2 cellular contexts compared by ENCODE assay signal in the genomic region with DNA sequence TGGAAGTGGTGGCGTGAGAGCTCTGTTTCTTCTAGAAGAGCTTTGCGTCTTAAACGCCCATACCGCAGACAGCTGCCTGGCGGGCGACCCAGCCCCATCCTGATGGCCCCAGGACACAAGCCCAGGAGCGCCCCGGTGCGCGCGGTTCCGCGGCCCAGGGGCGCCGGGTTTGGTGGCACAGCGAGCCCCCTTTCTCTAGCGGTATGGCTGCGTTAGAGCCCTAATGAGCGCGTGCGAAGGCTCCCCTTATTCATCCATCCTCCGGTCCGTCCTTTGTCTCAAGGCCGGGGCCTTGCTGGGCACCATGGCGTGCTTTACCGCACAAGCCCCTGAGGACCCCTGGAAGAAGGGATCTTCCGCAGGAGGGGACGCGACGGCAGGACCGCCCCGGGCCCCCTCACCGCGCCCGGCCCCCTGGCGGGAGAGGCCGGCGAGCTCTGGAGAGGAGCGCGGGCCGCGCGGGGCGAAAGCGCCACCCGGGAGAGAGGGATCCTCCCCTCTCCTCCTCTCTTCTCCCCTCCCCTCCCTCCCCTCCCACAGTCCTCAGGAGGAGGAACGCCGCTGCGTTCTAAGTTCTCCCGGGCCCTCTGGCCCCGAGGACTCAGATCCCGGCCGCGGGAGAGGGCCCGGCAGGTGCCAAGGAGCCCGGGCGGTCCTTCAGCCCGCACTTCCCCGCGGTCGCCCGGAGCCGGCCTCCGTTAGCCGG.
A peak's percentile ranks its signal among the peaks of the same experiment; 100 is the strongest.
TF ChIP-seq lines count a peak whose summit lies in the region.

No MANE protein-coding gene starts in this region.

TF ChIP-seq in HCT116, 20 proteins besides CTCF, POLR2A, EP300 and RAD21:
- TF ChIP-seq, protein P1, sequence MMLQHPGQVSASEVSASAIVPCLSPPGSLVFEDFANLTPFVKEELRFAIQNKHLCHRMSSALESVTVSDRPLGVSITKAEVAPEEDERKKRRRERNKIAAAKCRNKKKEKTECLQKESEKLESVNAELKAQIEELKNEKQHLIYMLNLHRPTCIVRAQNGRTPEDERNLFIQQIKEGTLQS (IDR thresholded peaks at IDR 0.05), result no peak
- TF ChIP-seq SP1 (IDR thresholded peaks at IDR 0.05; ENCODE audit: low read depth), result no peak
- TF ChIP-seq, protein P2, sequence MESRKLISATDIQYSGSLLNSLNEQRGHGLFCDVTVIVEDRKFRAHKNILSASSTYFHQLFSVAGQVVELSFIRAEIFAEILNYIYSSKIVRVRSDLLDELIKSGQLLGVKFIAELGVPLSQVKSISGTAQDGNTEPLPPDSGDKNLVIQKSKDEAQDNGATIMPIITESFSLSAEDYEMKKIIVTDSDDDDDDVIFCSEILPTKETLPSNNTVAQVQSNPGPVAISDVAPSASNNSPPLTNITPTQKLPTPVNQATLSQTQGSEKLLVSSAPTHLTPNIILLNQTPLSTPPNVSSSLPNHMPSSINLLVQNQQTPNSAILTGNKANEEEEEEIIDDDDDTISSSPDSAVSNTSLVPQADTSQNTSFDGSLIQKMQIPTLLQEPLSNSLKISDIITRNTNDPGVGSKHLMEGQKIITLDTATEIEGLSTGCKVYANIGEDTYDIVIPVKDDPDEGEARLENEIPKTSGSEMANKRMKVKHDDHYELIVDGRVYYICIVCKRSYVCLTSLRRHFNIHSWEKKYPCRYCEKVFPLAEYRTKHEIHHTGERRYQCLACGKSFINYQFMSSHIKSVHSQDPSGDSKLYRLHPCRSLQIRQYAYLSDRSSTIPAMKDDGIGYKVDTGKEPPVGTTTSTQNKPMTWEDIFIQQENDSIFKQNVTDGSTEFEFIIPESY (IDR thresholded peaks at IDR 0.05; ENCODE audit: extremely low read depth, insufficient replicate concordance, low read length), result no peak
- TF ChIP-seq EGR1 (IDR thresholded peaks at IDR 0.05; ENCODE audit: low read depth), result peak; percentile 61
- TF ChIP-seq ZFX (IDR thresholded peaks at IDR 0.05), result no peak; the same call in 1 of the 2 replicates

TF ChIP-seq in GM12878, 131 proteins besides CTCF, POLR2A, EP300 and RAD21 (continues in another document):
- TF ChIP-seq, protein P2 (IDR thresholded peaks at IDR 0.05), result no peak
- TF ChIP-seq HCFC1 (IDR thresholded peaks at IDR 0.05; ENCODE audit: low read length) (no peak), RBBP5 (conservative IDR thresholded peaks at IDR 0.05) (no peak), MEF2A (IDR thresholded peaks at IDR 0.05; ENCODE audit: insufficient read depth, low read depth, low read length) (no peak), ZNF207 (IDR thresholded peaks at IDR 0.05; ENCODE audit: borderline replicate concordance) (peak; percentile 47; the same call in 1 of the 2 replicates), EGR1 (IDR thresholded peaks at IDR 0.05; ENCODE audit: borderline replicate concordance in 1 of 2, low read depth in 2 of 2, low read length in 2 of 2) (peak in 1 of 2 experiments; percentile 69; a peak in 1 of 3 replicates), HDAC6 (IDR thresholded peaks at IDR 0.05; ENCODE audit: unreplicated experiment) (peak; percentile 59), KAT2A (conservative IDR thresholded peaks at IDR 0.05; ENCODE audit: control insufficient read depth, low read depth, low read length) (no peak), HDGF (IDR thresholded peaks at IDR 0.05) (no peak), MEF2B (IDR thresholded peaks at IDR 0.05; ENCODE audit: partially characterized antibody, poor library complexity, severe bottlenecking) (no peak), MYC (IDR thresholded peaks at IDR 0.05; ENCODE audit: insufficient read depth, insufficient read length, insufficient replicate concordance, low read length, severe bottlenecking) (no peak), ZZZ3 (IDR thresholded peaks at IDR 0.05; ENCODE audit: control insufficient read depth, insufficient read length, low read depth) (no peak), NR2F1 (conservative IDR thresholded peaks at IDR 0.05) (no peak), IRF4 (IDR thresholded peaks at IDR 0.05; ENCODE audit: low read depth, low read length) (no peak), BHLHE40 (IDR thresholded peaks at IDR 0.05; ENCODE audit: borderline replicate concordance in 1 of 2, low read depth in 2 of 2, low read length in 1 of 2) (peak in 1 of 2 experiments; percentile 57; a peak in 2 of 4 replicates), GABPA (IDR thresholded peaks at IDR 0.05; ENCODE audit: low read depth) (no peak), TARDBP (IDR thresholded peaks at IDR 0.05; ENCODE audit: borderline replicate concordance) (no peak), CBX3 (IDR thresholded peaks at IDR 0.05; ENCODE audit: borderline replicate concordance, low read depth) (no peak), KDM1A (IDR thresholded peaks at IDR 0.05; ENCODE audit: borderline replicate concordance) (no peak), RB1 (IDR thresholded peaks at IDR 0.05; ENCODE audit: borderline replicate concordance) (no peak), RAD51 (IDR thresholded peaks at IDR 0.05) (no peak), SREBF1 (IDR thresholded peaks at IDR 0.05; ENCODE audit: low read length) (no peak), SRF (IDR thresholded peaks at IDR 0.05; ENCODE audit: low read depth in 2 of 2, low read length in 2 of 2) (no peak), ZNF274 (IDR thresholded peaks at IDR 0.05; ENCODE audit: insufficient read depth, insufficient read length) (no peak)
- TF ChIP-seq, protein P3, sequence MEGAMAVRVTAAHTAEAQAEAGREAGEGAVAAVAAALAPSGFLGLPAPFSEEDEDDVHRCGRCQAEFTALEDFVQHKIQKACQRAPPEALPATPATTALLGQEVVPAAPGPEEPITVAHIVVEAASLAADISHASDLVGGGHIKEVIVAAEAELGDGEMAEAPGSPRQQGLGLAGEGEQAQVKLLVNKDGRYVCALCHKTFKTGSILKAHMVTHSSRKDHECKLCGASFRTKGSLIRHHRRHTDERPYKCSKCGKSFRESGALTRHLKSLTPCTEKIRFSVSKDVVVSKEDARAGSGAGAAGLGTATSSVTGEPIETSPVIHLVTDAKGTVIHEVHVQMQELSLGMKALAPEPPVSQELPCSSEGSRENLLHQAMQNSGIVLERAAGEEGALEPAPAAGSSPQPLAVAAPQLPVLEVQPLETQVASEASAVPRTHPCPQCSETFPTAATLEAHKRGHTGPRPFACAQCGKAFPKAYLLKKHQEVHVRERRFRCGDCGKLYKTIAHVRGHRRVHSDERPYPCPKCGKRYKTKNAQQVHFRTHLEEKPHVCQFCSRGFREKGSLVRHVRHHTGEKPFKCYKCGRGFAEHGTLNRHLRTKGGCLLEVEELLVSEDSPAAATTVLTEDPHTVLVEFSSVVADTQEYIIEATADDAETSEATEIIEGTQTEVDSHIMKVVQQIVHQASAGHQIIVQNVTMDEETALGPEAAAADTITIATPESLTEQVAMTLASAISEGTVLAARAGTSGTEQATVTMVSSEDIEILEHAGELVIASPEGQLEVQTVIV (IDR thresholded peaks at IDR 0.05; ENCODE audit: borderline replicate concordance, partially characterized antibody), result no peak
- TF ChIP-seq, protein P4, sequence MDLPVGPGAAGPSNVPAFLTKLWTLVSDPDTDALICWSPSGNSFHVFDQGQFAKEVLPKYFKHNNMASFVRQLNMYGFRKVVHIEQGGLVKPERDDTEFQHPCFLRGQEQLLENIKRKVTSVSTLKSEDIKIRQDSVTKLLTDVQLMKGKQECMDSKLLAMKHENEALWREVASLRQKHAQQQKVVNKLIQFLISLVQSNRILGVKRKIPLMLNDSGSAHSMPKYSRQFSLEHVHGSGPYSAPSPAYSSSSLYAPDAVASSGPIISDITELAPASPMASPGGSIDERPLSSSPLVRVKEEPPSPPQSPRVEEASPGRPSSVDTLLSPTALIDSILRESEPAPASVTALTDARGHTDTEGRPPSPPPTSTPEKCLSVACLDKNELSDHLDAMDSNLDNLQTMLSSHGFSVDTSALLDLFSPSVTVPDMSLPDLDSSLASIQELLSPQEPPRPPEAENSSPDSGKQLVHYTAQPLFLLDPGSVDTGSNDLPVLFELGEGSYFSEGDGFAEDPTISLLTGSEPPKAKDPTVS (IDR thresholded peaks at IDR 0.05; ENCODE audit: low read depth, low read length), result no peak
- TF ChIP-seq, protein P5, sequence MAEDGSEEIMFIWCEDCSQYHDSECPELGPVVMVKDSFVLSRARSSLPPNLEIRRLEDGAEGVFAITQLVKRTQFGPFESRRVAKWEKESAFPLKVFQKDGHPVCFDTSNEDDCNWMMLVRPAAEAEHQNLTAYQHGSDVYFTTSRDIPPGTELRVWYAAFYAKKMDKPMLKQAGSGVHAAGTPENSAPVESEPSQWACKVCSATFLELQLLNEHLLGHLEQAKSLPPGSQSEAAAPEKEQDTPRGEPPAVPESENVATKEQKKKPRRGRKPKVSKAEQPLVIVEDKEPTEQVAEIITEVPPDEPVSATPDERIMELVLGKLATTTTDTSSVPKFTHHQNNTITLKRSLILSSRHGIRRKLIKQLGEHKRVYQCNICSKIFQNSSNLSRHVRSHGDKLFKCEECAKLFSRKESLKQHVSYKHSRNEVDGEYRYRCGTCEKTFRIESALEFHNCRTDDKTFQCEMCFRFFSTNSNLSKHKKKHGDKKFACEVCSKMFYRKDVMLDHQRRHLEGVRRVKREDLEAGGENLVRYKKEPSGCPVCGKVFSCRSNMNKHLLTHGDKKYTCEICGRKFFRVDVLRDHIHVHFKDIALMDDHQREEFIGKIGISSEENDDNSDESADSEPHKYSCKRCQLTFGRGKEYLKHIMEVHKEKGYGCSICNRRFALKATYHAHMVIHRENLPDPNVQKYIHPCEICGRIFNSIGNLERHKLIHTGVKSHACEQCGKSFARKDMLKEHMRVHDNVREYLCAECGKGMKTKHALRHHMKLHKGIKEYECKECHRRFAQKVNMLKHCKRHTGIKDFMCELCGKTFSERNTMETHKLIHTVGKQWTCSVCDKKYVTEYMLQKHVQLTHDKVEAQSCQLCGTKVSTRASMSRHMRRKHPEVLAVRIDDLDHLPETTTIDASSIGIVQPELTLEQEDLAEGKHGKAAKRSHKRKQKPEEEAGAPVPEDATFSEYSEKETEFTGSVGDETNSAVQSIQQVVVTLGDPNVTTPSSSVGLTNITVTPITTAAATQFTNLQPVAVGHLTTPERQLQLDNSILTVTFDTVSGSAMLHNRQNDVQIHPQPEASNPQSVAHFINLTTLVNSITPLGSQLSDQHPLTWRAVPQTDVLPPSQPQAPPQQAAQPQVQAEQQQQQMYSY (CRISPR knock-in tag; IDR thresholded peaks at IDR 0.05), result no peak; the same call in 1 of the 2 replicates
- TF ChIP-seq, protein P6, sequence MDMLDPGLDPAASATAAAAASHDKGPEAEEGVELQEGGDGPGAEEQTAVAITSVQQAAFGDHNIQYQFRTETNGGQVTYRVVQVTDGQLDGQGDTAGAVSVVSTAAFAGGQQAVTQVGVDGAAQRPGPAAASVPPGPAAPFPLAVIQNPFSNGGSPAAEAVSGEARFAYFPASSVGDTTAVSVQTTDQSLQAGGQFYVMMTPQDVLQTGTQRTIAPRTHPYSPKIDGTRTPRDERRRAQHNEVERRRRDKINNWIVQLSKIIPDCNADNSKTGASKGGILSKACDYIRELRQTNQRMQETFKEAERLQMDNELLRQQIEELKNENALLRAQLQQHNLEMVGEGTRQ (IDR thresholded peaks at IDR 0.05; ENCODE audit: borderline replicate concordance, low read depth, low read length), result no peak
- TF ChIP-seq, protein P7, sequence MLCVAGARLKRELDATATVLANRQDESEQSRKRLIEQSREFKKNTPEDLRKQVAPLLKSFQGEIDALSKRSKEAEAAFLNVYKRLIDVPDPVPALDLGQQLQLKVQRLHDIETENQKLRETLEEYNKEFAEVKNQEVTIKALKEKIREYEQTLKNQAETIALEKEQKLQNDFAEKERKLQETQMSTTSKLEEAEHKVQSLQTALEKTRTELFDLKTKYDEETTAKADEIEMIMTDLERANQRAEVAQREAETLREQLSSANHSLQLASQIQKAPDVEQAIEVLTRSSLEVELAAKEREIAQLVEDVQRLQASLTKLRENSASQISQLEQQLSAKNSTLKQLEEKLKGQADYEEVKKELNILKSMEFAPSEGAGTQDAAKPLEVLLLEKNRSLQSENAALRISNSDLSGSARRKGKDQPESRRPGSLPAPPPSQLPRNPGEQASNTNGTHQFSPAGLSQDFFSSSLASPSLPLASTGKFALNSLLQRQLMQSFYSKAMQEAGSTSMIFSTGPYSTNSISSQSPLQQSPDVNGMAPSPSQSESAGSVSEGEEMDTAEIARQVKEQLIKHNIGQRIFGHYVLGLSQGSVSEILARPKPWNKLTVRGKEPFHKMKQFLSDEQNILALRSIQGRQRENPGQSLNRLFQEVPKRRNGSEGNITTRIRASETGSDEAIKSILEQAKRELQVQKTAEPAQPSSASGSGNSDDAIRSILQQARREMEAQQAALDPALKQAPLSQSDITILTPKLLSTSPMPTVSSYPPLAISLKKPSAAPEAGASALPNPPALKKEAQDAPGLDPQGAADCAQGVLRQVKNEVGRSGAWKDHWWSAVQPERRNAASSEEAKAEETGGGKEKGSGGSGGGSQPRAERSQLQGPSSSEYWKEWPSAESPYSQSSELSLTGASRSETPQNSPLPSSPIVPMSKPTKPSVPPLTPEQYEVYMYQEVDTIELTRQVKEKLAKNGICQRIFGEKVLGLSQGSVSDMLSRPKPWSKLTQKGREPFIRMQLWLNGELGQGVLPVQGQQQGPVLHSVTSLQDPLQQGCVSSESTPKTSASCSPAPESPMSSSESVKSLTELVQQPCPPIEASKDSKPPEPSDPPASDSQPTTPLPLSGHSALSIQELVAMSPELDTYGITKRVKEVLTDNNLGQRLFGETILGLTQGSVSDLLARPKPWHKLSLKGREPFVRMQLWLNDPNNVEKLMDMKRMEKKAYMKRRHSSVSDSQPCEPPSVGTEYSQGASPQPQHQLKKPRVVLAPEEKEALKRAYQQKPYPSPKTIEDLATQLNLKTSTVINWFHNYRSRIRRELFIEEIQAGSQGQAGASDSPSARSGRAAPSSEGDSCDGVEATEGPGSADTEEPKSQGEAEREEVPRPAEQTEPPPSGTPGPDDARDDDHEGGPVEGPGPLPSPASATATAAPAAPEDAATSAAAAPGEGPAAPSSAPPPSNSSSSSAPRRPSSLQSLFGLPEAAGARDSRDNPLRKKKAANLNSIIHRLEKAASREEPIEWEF (IDR thresholded peaks at IDR 0.05; ENCODE audit: insufficient replicate concordance, low read depth, low read length), result no peak
